18 cellular contexts compared by ENCODE assay signal in genomic region chr3:49269443-49269842, GRCh38.
"Had no signal": no experiment of that assay in that cellular context is flagged by ENCODE, and none has a peak within 500 bp of the region (broad histone marks: within the 10 kb centered on the region; RNA-seq: fewer than 3 reads in every experiment).

No MANE protein-coding gene starts in this region.

- H3K9me3 ChIP-seq: gastrocnemius medialis, mucosa of descending colon, ovary, right atrium auricular region, sigmoid colon, suprapubic skin, thyroid gland, upper lobe of left lung, vagina had no signal

- DNase-seq: effector CD4-positive, alpha-beta T cell; gastrocnemius medialis; left colon; mammary epithelial cell; mucosa of descending colon; natural killer cell; ovary; sigmoid colon; stimulated activated CD4-positive, alpha-beta T cell treated with anti-CD3 and anti-CD28 coated beads, Interleukin-12 subunit alpha, Interleukin-12 subunit beta, amount 100 ng/mL, for 4 hours; stimulated activated naive CD8-positive, alpha-beta T cell treated with anti-CD3 and anti-CD28 coated beads, Interleukin-15, Interleukin-2, amounts not matched to agents 100 U/mL and 50 U/mL, for 24 hours; thyroid gland; upper lobe of left lung had no signal

- ATAC-seq: esophagus mucosa; gastrocnemius medialis; left colon; mucosa of descending colon; natural killer cell; stimulated activated naive CD8-positive, alpha-beta T cell treated with anti-CD3 and anti-CD28 coated beads, Interleukin-15, Interleukin-2, amounts not matched to agents 100 U/mL and 50 U/mL, for 24 hours had no signal

- H3K36me3 ChIP-seq: gastrocnemius medialis, ovary, thyroid gland had no signal

- H3K4me3 ChIP-seq: coronary artery, gastrocnemius medialis, mucosa of descending colon, ovary, right atrium auricular region, sigmoid colon, skin epidermis, suprapubic skin, thyroid gland, upper lobe of left lung, vagina had no signal

- H3K27ac ChIP-seq: coronary artery, gastrocnemius medialis, right atrium auricular region, skin epidermis, suprapubic skin, thyroid gland, upper lobe of left lung, vagina had no signal

- H3K4me1 ChIP-seq: gastrocnemius medialis, upper lobe of left lung, vagina had no signal

- H3K27me3 ChIP-seq: gastrocnemius medialis, ovary, right atrium auricular region, sigmoid colon, suprapubic skin, thyroid gland, upper lobe of left lung, vagina had no signal
